In genomic region chr6:31222496-31222895, GRCh38 we compare ENCODE assay signal across 1 cellular context.
TF ChIP-seq lines count a peak whose summit lies in the region.

No MANE protein-coding gene starts in this region.

TF ChIP-seq in GM12878, 131 proteins besides CTCF, POLR2A, EP300 and RAD21:
- TF ChIP-seq BACH1 (IDR thresholded peaks at IDR 0.05; ENCODE audit: borderline replicate concordance) (no peak), HCFC1 (IDR thresholded peaks at IDR 0.05; ENCODE audit: low read length) (no peak), NR2C1 (IDR thresholded peaks at IDR 0.05) (no peak), NRF1 (conservative IDR thresholded peaks at IDR 0.05; ENCODE audit: low read depth, low read length) (no peak), LARP7 (IDR thresholded peaks at IDR 0.05) (no peak), NFIC (IDR thresholded peaks at IDR 0.05; ENCODE audit: low read depth, low read length) (no peak), SKIL (IDR thresholded peaks at IDR 0.05; ENCODE audit: low read depth, poor library complexity, severe bottlenecking) (no peak), E2F4 (IDR thresholded peaks at IDR 0.05; ENCODE audit: low read depth, low read length) (no peak), ZNF592 (IDR thresholded peaks at IDR 0.05) (no peak), ESRRA (IDR thresholded peaks at IDR 0.05; ENCODE audit: low read length) (no peak), USF2 (IDR thresholded peaks at IDR 0.05; ENCODE audit: borderline replicate concordance, low read depth, low read length) (no peak), GATAD2B (conservative IDR thresholded peaks at IDR 0.05; ENCODE audit: low read depth) (no peak), MLLT1 (IDR thresholded peaks at IDR 0.05) (no peak), SUZ12 (IDR thresholded peaks at IDR 0.05; ENCODE audit: unreplicated experiment) (no peak), RCOR1 (conservative IDR thresholded peaks at IDR 0.05; ENCODE audit: low read depth, low read length) (no peak)
